In genomic region chr5:80407735-80408474, GRCh38 we compare ENCODE assay signal across 1 cellular context.
TF ChIP-seq lines count a peak whose summit lies in the region.

Gene ZFYVE16, plus strand, starts transcription at chr5:80408064. Its CDS starts 26,084 bp downstream, at chr5:80434148.

TF ChIP-seq in HepG2, 621 proteins besides CTCF, POLR2A, EP300 and RAD21 (continued from another document and continues in another):
- TF ChIP-seq KDM4B (CRISPR knock-in tag; IDR thresholded peaks at IDR 0.05): peak; percentile 34; the same call in 1 of the 2 replicates
- peak; percentile 65 for TF ChIP-seq ZNF788 (CRISPR knock-in tag; IDR thresholded peaks at IDR 0.05; ENCODE audit: borderline replicate concordance)
- peak; percentile 56; the same call in 1 of the 2 replicates for TF ChIP-seq ZNF678 (CRISPR knock-in tag; IDR thresholded peaks at IDR 0.05)
- peak; percentile 63; the same call in 1 of the 2 replicates for TF ChIP-seq E2F1 (CRISPR knock-in tag; IDR thresholded peaks at IDR 0.05)
- no peak for TF ChIP-seq PCBP1 (IDR thresholded peaks at IDR 0.05; ENCODE audit: borderline replicate concordance, low read depth, low read length)
- peak; percentile 77; the same call in 1 of the 2 replicates for TF ChIP-seq AKAP8 (CRISPR knock-in tag; IDR thresholded peaks at IDR 0.05)
- peak; percentile 52; the same call in 1 of the 2 replicates for TF ChIP-seq DRAP1 (CRISPR knock-in tag; IDR thresholded peaks at IDR 0.05)
- 0 out of 2 replicates have a peak, but pooled peaks have one; percentile 54 for TF ChIP-seq SALL2 (CRISPR knock-in tag; IDR thresholded peaks at IDR 0.05)
- TF ChIP-seq ELF4 (CRISPR knock-in tag; IDR thresholded peaks at IDR 0.05; ENCODE audit: borderline replicate concordance): peak; percentile 76; the same call in 1 of the 2 replicates
- peak; percentile 54; the same call in 1 of the 2 replicates for TF ChIP-seq TOPORS (CRISPR knock-in tag; IDR thresholded peaks at IDR 0.05)
- TF ChIP-seq TIGD3 (CRISPR knock-in tag; IDR thresholded peaks at IDR 0.05; ENCODE audit: borderline replicate concordance): 0 out of 2 replicates have a peak, but pooled peaks have one; percentile 50
- TF ChIP-seq THYN1 (CRISPR knock-in tag; IDR thresholded peaks at IDR 0.05; ENCODE audit: borderline replicate concordance, low read depth): no peak
- TF ChIP-seq ZNF792 (CRISPR knock-in tag; IDR thresholded peaks at IDR 0.05): 0 out of 2 replicates have a peak, but pooled peaks have one; percentile 10
- TF ChIP-seq PRPF4 (IDR thresholded peaks at IDR 0.05; ENCODE audit: low read depth, low read length, poor library complexity, severe bottlenecking): no peak
- TF ChIP-seq ZSCAN21 (CRISPR knock-in tag; IDR thresholded peaks at IDR 0.05; ENCODE audit: borderline replicate concordance): peak; percentile 61
- TF ChIP-seq TSC22D2 (CRISPR knock-in tag; IDR thresholded peaks at IDR 0.05; ENCODE audit: borderline replicate concordance): 0 out of 2 replicates have a peak, but pooled peaks have one; percentile 17
- 0 out of 2 replicates have a peak, but pooled peaks have one; percentile 9 for TF ChIP-seq STAG1 (CRISPR knock-in tag; IDR thresholded peaks at IDR 0.05)
- TF ChIP-seq THAP11 (CRISPR knock-in tag; IDR thresholded peaks at IDR 0.05): peak; percentile 63
- no peak for TF ChIP-seq ZNF432 (CRISPR knock-in tag; IDR thresholded peaks at IDR 0.05; ENCODE audit: borderline replicate concordance)
- no peak; the same call in 1 of the 2 replicates for TF ChIP-seq ZNF543 (CRISPR knock-in tag; IDR thresholded peaks at IDR 0.05)
- no peak for TF ChIP-seq TEAD2 (CRISPR knock-in tag; IDR thresholded peaks at IDR 0.05)
- TF ChIP-seq BCL3 (CRISPR knock-in tag; IDR thresholded peaks at IDR 0.05): peak; percentile 88; the same call in 1 of the 2 replicates
- TF ChIP-seq ZNF101 (CRISPR knock-in tag; IDR thresholded peaks at IDR 0.05; ENCODE audit: borderline replicate concordance, low read depth): no peak
- TF ChIP-seq PHF5A (CRISPR knock-in tag; IDR thresholded peaks at IDR 0.05; ENCODE audit: low read depth, unreplicated experiment): peak; percentile 23
- TF ChIP-seq ZNF652 (CRISPR knock-in tag; IDR thresholded peaks at IDR 0.05; ENCODE audit: borderline replicate concordance, low read depth): no peak
- TF ChIP-seq BRD4 (CRISPR knock-in tag; IDR thresholded peaks at IDR 0.05): no peak; the same call in 1 of the 2 replicates
- TF ChIP-seq ZNF761 (CRISPR knock-in tag; conservative IDR thresholded peaks at IDR 0.05): 0 out of 2 replicates have a peak, but pooled peaks have one; percentile 80
- TF ChIP-seq HMGXB4 (CRISPR knock-in tag; IDR thresholded peaks at IDR 0.05; ENCODE audit: borderline replicate concordance in 1 of 2, low read depth in 1 of 2): peak; percentile 55 to 87; a peak in 3 of 4 replicates
- peak; percentile 89 for TF ChIP-seq ZNF687 (CRISPR knock-in tag; IDR thresholded peaks at IDR 0.05)
- peak; percentile 55; the same call in 1 of the 2 replicates for TF ChIP-seq GLI4 (CRISPR knock-in tag; IDR thresholded peaks at IDR 0.05; ENCODE audit: borderline replicate concordance)
- no peak for TF ChIP-seq NONO (IDR thresholded peaks at IDR 0.05)
- TF ChIP-seq NONO (CRISPR knock-in tag; conservative IDR thresholded peaks at IDR 0.05): peak; percentile 48; the same call in 1 of the 2 replicates
- peak; percentile 39; the same call in 1 of the 2 replicates for TF ChIP-seq ZBTB25 (CRISPR knock-in tag; IDR thresholded peaks at IDR 0.05)
- TF ChIP-seq MAFG (CRISPR knock-in tag; IDR thresholded peaks at IDR 0.05): no peak
- TF ChIP-seq ZNF333 (CRISPR knock-in tag; IDR thresholded peaks at IDR 0.05; ENCODE audit: borderline replicate concordance): peak; percentile 70; the same call in 1 of the 2 replicates
- no peak for TF ChIP-seq ARID2 (CRISPR knock-in tag; IDR thresholded peaks at IDR 0.05; ENCODE audit: borderline replicate concordance)
- TF ChIP-seq ZIK1 (CRISPR knock-in tag; IDR thresholded peaks at IDR 0.05; ENCODE audit: borderline replicate concordance, low read depth): 0 out of 2 replicates have a peak, but pooled peaks have one; percentile 32
- peak; percentile 93 for TF ChIP-seq ZNF782 (CRISPR knock-in tag; IDR thresholded peaks at IDR 0.05; ENCODE audit: borderline replicate concordance)
- TF ChIP-seq RNF2 (conservative IDR thresholded peaks at IDR 0.05; ENCODE audit: low read depth): no peak; the same call in 1 of the 2 replicates
- TF ChIP-seq DNMT1 (CRISPR knock-in tag; IDR thresholded peaks at IDR 0.05): peak; percentile 74; the same call in 1 of the 2 replicates
- TF ChIP-seq ZNF749 (CRISPR knock-in tag; IDR thresholded peaks at IDR 0.05; ENCODE audit: borderline replicate concordance): 0 out of 2 replicates have a peak, but pooled peaks have one; percentile 41
- peak; percentile 86; the same call in 1 of the 2 replicates for TF ChIP-seq KDM2A (CRISPR knock-in tag; IDR thresholded peaks at IDR 0.05; ENCODE audit: borderline replicate concordance, low read depth)
- TF ChIP-seq CREB1 (IDR thresholded peaks at IDR 0.05): peak; percentile 58; the same call in 1 of the 2 replicates
- TF ChIP-seq CREB1 (CRISPR knock-in tag; IDR thresholded peaks at IDR 0.05): no peak
- TF ChIP-seq HOXA5 (CRISPR knock-in tag; IDR thresholded peaks at IDR 0.05): peak; percentile 57
- TF ChIP-seq ZNF292 (CRISPR knock-in tag; IDR thresholded peaks at IDR 0.05; ENCODE audit: borderline replicate concordance, low read depth): peak; percentile 72
- no peak; the same call in 1 of the 2 replicates for TF ChIP-seq ZNF646 (CRISPR knock-in tag; IDR thresholded peaks at IDR 0.05)
